2 cellular contexts compared by ENCODE assay signal in the genomic region with DNA sequence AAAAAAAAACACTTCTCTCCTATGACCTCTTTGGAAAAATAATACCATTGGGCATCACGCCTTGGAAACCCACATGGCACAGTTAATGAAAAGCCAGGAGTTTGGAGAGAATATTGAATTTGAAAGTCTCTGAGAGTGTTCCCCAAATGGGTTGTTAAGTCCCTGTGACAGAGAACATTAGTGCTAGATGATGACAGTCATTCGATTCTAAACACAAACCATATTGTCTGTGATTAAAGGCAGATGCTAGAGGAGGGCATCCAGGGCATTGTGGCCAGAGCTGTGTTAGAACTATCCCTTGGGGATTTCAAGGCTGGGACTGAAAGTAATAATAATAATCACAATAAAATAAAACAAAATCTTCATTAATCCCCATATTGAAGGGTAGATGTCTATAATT.
TF ChIP-seq lines count a peak whose summit lies in the region.

No MANE protein-coding gene starts in this region.

TF ChIP-seq in GM23338, 12 proteins besides CTCF, POLR2A, EP300 and RAD21 (continued from another document):
- TF ChIP-seq, protein P1, sequence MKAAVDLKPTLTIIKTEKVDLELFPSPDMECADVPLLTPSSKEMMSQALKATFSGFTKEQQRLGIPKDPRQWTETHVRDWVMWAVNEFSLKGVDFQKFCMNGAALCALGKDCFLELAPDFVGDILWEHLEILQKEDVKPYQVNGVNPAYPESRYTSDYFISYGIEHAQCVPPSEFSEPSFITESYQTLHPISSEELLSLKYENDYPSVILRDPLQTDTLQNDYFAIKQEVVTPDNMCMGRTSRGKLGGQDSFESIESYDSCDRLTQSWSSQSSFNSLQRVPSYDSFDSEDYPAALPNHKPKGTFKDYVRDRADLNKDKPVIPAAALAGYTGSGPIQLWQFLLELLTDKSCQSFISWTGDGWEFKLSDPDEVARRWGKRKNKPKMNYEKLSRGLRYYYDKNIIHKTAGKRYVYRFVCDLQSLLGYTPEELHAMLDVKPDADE (IDR thresholded peaks at IDR 0.05), result no peak
- TF ChIP-seq JUNB (IDR thresholded peaks at IDR 0.05; ENCODE audit: unreplicated experiment) (no peak), NANOG (IDR thresholded peaks at IDR 0.05; ENCODE audit: borderline replicate concordance) (no peak), ZNF114 (CRISPR knock-in tag; IDR thresholded peaks at IDR 0.05) (no peak), EZH2 (IDR thresholded peaks at IDR 0.05; ENCODE audit: low read depth, unreplicated experiment) (no peak), EZH2phosphoT487 (IDR thresholded peaks at IDR 0.05; ENCODE audit: unreplicated experiment) (no peak), STAT1 (IDR thresholded peaks at IDR 0.05; ENCODE audit: unreplicated experiment) (no peak), ZNF331 (CRISPR knock-in tag; IDR thresholded peaks at IDR 0.05; ENCODE audit: low read depth) (no peak)
- TF ChIP-seq, protein P2, sequence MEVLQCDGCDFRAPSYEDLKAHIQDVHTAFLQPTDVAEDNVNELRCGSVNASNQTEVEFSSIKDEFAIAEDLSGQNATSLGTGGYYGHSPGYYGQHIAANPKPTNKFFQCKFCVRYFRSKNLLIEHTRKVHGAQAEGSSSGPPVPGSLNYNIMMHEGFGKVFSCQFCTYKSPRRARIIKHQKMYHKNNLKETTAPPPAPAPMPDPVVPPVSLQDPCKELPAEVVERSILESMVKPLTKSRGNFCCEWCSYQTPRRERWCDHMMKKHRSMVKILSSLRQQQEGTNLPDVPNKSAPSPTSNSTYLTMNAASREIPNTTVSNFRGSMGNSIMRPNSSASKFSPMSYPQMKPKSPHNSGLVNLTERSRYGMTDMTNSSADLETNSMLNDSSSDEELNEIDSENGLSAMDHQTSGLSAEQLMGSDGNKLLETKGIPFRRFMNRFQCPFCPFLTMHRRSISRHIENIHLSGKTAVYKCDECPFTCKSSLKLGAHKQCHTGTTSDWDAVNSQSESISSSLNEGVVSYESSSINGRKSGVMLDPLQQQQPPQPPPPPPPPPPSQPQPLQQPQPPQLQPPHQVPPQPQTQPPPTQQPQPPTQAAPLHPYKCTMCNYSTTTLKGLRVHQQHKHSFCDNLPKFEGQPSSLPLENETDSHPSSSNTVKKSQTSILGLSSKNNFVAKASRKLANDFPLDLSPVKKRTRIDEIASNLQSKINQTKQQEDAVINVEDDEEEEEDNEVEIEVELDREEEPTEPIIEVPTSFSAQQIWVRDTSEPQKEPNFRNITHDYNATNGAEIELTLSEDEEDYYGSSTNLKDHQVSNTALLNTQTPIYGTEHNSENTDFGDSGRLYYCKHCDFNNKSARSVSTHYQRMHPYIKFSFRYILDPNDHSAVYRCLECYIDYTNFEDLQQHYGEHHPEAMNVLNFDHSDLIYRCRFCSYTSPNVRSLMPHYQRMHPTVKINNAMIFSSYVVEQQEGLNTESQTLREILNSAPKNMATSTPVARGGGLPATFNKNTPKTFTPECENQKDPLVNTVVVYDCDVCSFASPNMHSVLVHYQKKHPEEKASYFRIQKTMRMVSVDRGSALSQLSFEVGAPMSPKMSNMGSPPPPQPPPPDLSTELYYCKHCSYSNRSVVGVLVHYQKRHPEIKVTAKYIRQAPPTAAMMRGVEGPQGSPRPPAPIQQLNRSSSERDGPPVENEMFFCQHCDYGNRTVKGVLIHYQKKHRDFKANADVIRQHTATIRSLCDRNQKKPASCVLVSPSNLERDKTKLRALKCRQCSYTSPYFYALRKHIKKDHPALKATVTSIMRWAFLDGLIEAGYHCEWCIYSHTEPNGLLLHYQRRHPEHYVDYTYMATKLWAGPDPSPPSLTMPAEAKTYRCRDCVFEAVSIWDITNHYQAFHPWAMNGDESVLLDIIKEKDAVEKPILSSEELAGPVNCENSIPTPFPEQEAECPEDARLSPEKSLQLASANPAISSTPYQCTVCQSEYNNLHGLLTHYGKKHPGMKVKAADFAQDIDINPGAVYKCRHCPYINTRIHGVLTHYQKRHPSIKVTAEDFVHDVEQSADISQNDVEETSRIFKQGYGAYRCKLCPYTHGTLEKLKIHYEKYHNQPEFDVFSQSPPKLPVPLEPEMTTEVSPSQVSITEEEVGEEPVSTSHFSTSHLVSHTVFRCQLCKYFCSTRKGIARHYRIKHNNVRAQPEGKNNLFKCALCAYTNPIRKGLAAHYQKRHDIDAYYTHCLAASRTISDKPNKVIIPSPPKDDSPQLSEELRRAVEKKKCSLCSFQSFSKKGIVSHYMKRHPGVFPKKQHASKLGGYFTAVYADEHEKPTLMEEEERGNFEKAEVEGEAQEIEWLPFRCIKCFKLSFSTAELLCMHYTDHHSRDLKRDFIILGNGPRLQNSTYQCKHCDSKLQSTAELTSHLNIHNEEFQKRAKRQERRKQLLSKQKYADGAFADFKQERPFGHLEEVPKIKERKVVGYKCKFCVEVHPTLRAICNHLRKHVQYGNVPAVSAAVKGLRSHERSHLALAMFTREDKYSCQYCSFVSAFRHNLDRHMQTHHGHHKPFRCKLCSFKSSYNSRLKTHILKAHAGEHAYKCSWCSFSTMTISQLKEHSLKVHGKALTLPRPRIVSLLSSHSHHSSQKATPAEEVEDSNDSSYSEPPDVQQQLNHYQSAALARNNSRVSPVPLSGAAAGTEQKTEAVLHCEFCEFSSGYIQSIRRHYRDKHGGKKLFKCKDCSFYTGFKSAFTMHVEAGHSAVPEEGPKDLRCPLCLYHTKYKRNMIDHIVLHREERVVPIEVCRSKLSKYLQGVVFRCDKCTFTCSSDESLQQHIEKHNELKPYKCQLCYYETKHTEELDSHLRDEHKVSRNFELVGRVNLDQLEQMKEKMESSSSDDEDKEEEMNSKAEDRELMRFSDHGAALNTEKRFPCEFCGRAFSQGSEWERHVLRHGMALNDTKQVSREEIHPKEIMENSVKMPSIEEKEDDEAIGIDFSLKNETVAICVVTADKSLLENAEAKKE (CRISPR knock-in tag; IDR thresholded peaks at IDR 0.05), result no peak

TF ChIP-seq in SK-N-SH, 30 proteins besides CTCF, POLR2A, EP300 and RAD21 (continued from another document):
- TF ChIP-seq USF1 (IDR thresholded peaks at IDR 0.05; ENCODE audit: borderline replicate concordance, low read depth) (no peak), CHD2 (IDR thresholded peaks at IDR 0.05; ENCODE audit: low read length, partially characterized antibody) (peak; percentile 55)
